In genomic region chr13:57633141-57633949, GRCh38 we compare ENCODE assay signal across 7 cellular contexts. TPM values are rescaled to one million over a fixed set of nuclear protein-coding genes. Genes with fewer than 3 reads are reported as not detected.
DNase-seq lines count a peak whose midpoint lies in the region; ATAC-seq and TF ChIP-seq lines count a peak whose summit lies in the region.

No MANE protein-coding gene starts in this region.

- H3K4me1 ChIP-seq in RWPE2 (ENCODE audit: insufficient read depth, poor library complexity, severe bottlenecking) (no peaks in the 10 kb centered on the region), ectodermal cell (ENCODE audit: control insufficient read depth, insufficient read depth, low read length) (peaks cover 11% of the 10 kb centered on the region), right lobe of liver (peaks cover 0 to 30% (median under 1%) of the 10 kb centered on the region in 4 donors), stomach smooth muscle (ENCODE audit: control insufficient read depth, insufficient read depth, low read length) (peaks cover 42% of the 10 kb centered on the region), Karpas-422 (ENCODE audit: low read length) (no peaks in the 10 kb centered on the region)

- H4K20me1 ChIP-seq in Karpas-422 (ENCODE audit: insufficient read depth, low read depth, low read length): no peaks in the 10 kb centered on the region

- H3K9me2 ChIP-seq in Karpas-422 (replicated peaks; ENCODE audit: insufficient read depth, low read length): no peaks in the 10 kb centered on the region

- H3K27ac ChIP-seq in RWPE2 (ENCODE audit: poor library complexity, severe bottlenecking): no peak overlapping the region
- H3K27ac ChIP-seq in ectodermal cell (ENCODE audit: insufficient read depth, low read depth, low read length, poor library complexity, severe bottlenecking): no peak overlapping the region
- H3K27ac ChIP-seq in right lobe of liver: no peak overlapping the region
- peak overlapping the region; percentile 60 for H3K27ac ChIP-seq in stomach smooth muscle (ENCODE audit: low read length)
- H3K27ac ChIP-seq in Karpas-422 (ENCODE audit: low read length): no peak overlapping the region

- H3K4me2 ChIP-seq in Karpas-422 (ENCODE audit: low read depth, low read length, poor library complexity, severe bottlenecking): no peak overlapping the region

- no peak overlapping the region for H3K4me3 ChIP-seq in RWPE2 (ENCODE audit: severe bottlenecking)
- H3K4me3 ChIP-seq in ectodermal cell (ENCODE audit: insufficient read depth, low read depth, low read length): peak overlapping the region; percentile 53
- peak overlapping the region in 2 of 3 donors; percentile 20 to 46 for H3K4me3 ChIP-seq in right lobe of liver
- peak overlapping the region; percentile 80 to 87 for H3K4me3 ChIP-seq in stomach smooth muscle (ENCODE audit: low read length in 2 of 2)
- H3K4me3 ChIP-seq in Karpas-422 (ENCODE audit: low read length): no peak overlapping the region

- H3K9me3 ChIP-seq in RWPE2 (ENCODE audit: severe bottlenecking) (peaks cover 5% of the 10 kb centered on the region), ectodermal cell (ENCODE audit: control insufficient read depth, low read length) (no peaks in the 10 kb centered on the region), right lobe of liver (no peaks in the 10 kb centered on the region), stomach smooth muscle (ENCODE audit: control insufficient read depth in 2 of 2, low read length in 2 of 2) (no peaks in the 10 kb centered on the region), Karpas-422 (ENCODE audit: low read length) (peaks cover 13% of the 10 kb centered on the region)

- 6% methylated on average over 77 of the region's 77 CpGs for WGBS in ectodermal cell, 2 experiments
- 8% methylated on average over 18 of the region's 77 CpGs for WGBS in right lobe of liver (ENCODE audit: insufficient coverage, low coverage, low lambda C conversion rate, missing lambda C conversion rate)

- intact Hi-C loops in right lobe of liver (cut with DNase I): no loop called here

- no peak overlapping the region for H2AFZ ChIP-seq in Karpas-422 (ENCODE audit: low read length)

- peaks cover 78% of the 10 kb centered on the region for H3K27me3 ChIP-seq in RWPE2 (ENCODE audit: insufficient read depth, poor library complexity, severe bottlenecking)
- H3K27me3 ChIP-seq in ectodermal cell (ENCODE audit: control insufficient read depth, insufficient read depth, low read length, poor library complexity, severe bottlenecking): peaks cover 85% of the 10 kb centered on the region
- peaks cover 0 to 36% of the 10 kb centered on the region in 2 donors for H3K27me3 ChIP-seq in right lobe of liver
- peaks cover 0 to 23% of the 10 kb centered on the region in 2 donors for H3K27me3 ChIP-seq in stomach smooth muscle (ENCODE audit: control insufficient read depth in 1 of 2, insufficient read depth in 2 of 2, low read length in 2 of 2)
- H3K27me3 ChIP-seq in Karpas-422 (ENCODE audit: low read length): no peaks in the 10 kb centered on the region

- H3K36me3 ChIP-seq in RWPE2 (ENCODE audit: low read depth) (no peaks in the 10 kb centered on the region), ectodermal cell (ENCODE audit: control insufficient read depth, insufficient read depth, low read length) (no peaks in the 10 kb centered on the region), right lobe of liver (no peaks in the 10 kb centered on the region), stomach smooth muscle (ENCODE audit: control insufficient read depth in 2 of 2, insufficient read depth in 2 of 2, low read length in 2 of 2) (no peaks in the 10 kb centered on the region), Karpas-422 (ENCODE audit: insufficient read depth, low read length) (no peaks in the 10 kb centered on the region)

- peak; percentile 39 for DNase-seq in RWPE2 (ENCODE audit: low spot score)
- DNase-seq in right lobe of liver: peak; percentile 47 to 63 (median 58)
- no peak for DNase-seq in middle frontal gyrus (ENCODE audit: extremely low spot score, low spot score)
- DNase-seq in Karpas-422: no peak

- TF ChIP-seq POLR2A in right lobe of liver (IDR thresholded peaks at IDR 0.05): no peak

- TF ChIP-seq CTCF in RWPE2 (IDR thresholded peaks at IDR 0.05; ENCODE audit: poor library complexity, severe bottlenecking) (no peak), right lobe of liver (IDR thresholded peaks at IDR 0.05) (peak; percentile 16 to 46 (median 30))

- H3K79me2 ChIP-seq in Karpas-422 (ENCODE audit: low read length): no peaks in the 10 kb centered on the region

- H3K9ac ChIP-seq in stomach smooth muscle (ENCODE audit: low read length in 2 of 2): peak overlapping the region; percentile 63 to 66
- H3K9ac ChIP-seq in Karpas-422 (ENCODE audit: low read length): no peak overlapping the region

- ATAC-seq in RWPE2 (ENCODE audit: low read depth): no peak
- ATAC-seq in right lobe of liver: peak; percentile 55 to 62 (median 59)
- no peak for ATAC-seq in GM21367 (IDR thresholded peaks at IDR 0.05; ENCODE audit: unreplicated experiment)

RNA-seq across cellular contexts. Expression of gene PCDH17, which starts 1.8 kb away (rescaled TPM):
- polyA plus RNA-seq in ectodermal cell (2013, experiment 1 of 4): 2.8 TPM
- polyA plus RNA-seq in ectodermal cell (2013, experiment 2 of 4): 3.8 TPM
- 4.8 TPM for polyA plus RNA-seq in ectodermal cell (2013, experiment 3 of 4)
- 6.3 TPM for polyA plus RNA-seq in ectodermal cell (2013, experiment 4 of 4)
- total RNA-seq in right lobe of liver: 1 to 10 TPM in 4 of 6 experiments, under 1 TPM in 2; 0.64 to 6.1 (median 1.1) TPM
- total RNA-seq in Karpas-422 (2014; rRNA removed; shearing (Covaris generic); ENCODE audit: low replicate concordance): not detected in 2 replicates

Comparison
In these comparisons a context has a peak if more than half of its experiments do, and no peak if none do; other contexts are left out.
1. ATAC-seq: peak in right lobe of liver (4 of 4); none in RWPE2 (single experiment) and GM21367 (single experiment).
2. DNase-seq: peak in RWPE2 (single experiment) and right lobe of liver (3 of 3); none in middle frontal gyrus (single experiment) and Karpas-422 (single experiment).
3. H3K4me3 ChIP-seq: peak in ectodermal cell (single experiment), right lobe of liver (2 of 3) and stomach smooth muscle (2 of 2); none in RWPE2 (single experiment) and Karpas-422 (single experiment).